1 cellular context compared by ENCODE assay signal in genomic region chr9:114611516-114612271, GRCh38.
TF ChIP-seq lines count a peak whose summit lies in the region.

No MANE protein-coding gene starts in this region.

TF ChIP-seq in HEK293, 187 proteins besides CTCF, POLR2A, EP300 and RAD21 (continued from another document):
- TF ChIP-seq ZNF169 (tag by site-specific recombination; IDR thresholded peaks at IDR 0.05) (no peak), ZNF596 (tag by site-specific recombination; IDR thresholded peaks at IDR 0.05) (0 out of 2 replicates have a peak, but pooled peaks have one; percentile 10), ZNF324 (tag by site-specific recombination; IDR thresholded peaks at IDR 0.05) (0 out of 2 replicates have a peak, but pooled peaks have one; percentile 28), GLIS1 (tag by site-specific recombination; IDR thresholded peaks at IDR 0.05) (peak; percentile 92), PATZ1 (tag by site-specific recombination; IDR thresholded peaks at IDR 0.05) (peak; percentile 16; the same call in 1 of the 2 replicates), ZSCAN16 (tag by site-specific recombination; IDR thresholded peaks at IDR 0.05) (no peak), GLIS2 (tag by site-specific recombination; IDR thresholded peaks at IDR 0.05) (peak; percentile 53), ZEB2 (tag by site-specific recombination; IDR thresholded peaks at IDR 0.05) (peak; percentile 16; the same call in 1 of the 2 replicates), SP3 (tag by site-specific recombination; IDR thresholded peaks at IDR 0.05) (no peak), ZNF660 (tag by site-specific recombination; IDR thresholded peaks at IDR 0.05) (no peak), PRDM10 (tag by site-specific recombination; IDR thresholded peaks at IDR 0.05) (peak; percentile 81), ZNF335 (tag by site-specific recombination; conservative IDR thresholded peaks at IDR 0.05) (peak; percentile 50), ZSCAN18 (tag by site-specific recombination; IDR thresholded peaks at IDR 0.05) (no peak), RBAK (tag by site-specific recombination; IDR thresholded peaks at IDR 0.05) (no peak), KLF16 (tag by site-specific recombination; IDR thresholded peaks at IDR 0.05) (no peak), ZNF600 (tag by site-specific recombination; IDR thresholded peaks at IDR 0.05) (0 out of 2 replicates have a peak, but pooled peaks have one; percentile 15), ZIC2 (tag by site-specific recombination; IDR thresholded peaks at IDR 0.05) (peak; percentile 21), ZNF423 (tag by site-specific recombination; IDR thresholded peaks at IDR 0.05) (peak; percentile 65; the same call in 1 of the 2 replicates), ZNF473 (tag by site-specific recombination; IDR thresholded peaks at IDR 0.05) (no peak), ZFHX2 (tag by site-specific recombination; conservative IDR thresholded peaks at IDR 0.05) (peak; percentile 31; the same call in 1 of the 2 replicates), ZNF777 (tag by site-specific recombination; IDR thresholded peaks at IDR 0.05; ENCODE audit: borderline replicate concordance) (no peak)
